In the genomic region with DNA sequence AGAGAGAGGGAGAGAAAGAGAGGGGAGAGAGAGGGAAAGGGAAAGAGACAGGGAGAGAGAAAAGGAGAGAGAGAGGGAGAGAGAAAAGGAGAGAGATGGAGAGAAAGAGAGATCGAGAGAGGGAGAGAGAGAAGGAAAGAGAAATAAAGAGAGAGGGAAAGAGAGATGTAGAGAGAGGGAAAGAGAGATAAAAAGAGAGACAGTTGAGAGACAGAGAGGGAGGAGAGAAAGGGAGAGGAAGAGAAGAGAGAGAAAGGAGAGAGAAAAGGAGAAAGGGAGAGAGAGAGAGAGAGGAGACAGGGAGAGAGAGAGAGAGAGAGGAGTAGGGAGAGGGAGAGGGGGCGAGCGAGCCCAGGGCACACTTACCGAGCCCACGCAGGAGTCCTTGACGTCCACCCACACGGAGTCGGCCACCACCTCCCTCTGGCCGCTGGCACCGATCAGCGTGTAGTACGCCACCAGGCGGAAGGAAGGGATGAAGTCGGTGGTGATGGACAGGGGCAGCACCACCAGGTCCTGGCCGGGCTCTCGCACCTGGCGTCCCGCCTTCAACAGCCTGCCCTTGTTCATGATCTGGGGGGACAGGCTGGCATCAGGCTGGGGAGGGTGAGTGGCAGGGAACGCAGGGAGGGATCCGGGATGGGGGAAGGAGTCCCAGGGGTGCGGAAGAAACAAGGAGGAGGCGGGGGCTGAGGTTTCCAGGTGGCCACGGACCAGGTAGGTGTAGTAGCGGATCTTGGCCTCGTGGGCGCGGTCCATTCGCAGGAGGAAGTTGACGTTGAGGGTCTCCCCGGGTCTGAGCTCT, we compare ENCODE assay signal across 11 cellular contexts. TPM values are rescaled to one million over a fixed set of nuclear protein-coding genes. Genes with fewer than 3 reads are reported as not detected.
A peak's percentile ranks its signal among the peaks of the same experiment; 100 is the strongest.
DNase-seq lines count a peak whose midpoint lies in the region; ATAC-seq lines count a peak whose summit lies in the region.
"Had no signal": no experiment of that assay in that cellular context is flagged by ENCODE, and none has a peak within 500 bp of the region (broad histone marks: within the 10 kb centered on the region; RNA-seq: fewer than 3 reads in every experiment).

No MANE protein-coding gene starts in this region.

- peak; percentile 25 for DNase-seq in activated naive CD4-positive, alpha-beta T cell treated with anti-CD3 and anti-CD28 coated beads for 36 hours
- DNase-seq in activated naive CD4-positive, alpha-beta T cell treated with anti-CD3 and anti-CD28 coated beads, Interleukin-2, amount 10 ng/mL, durations not matched to agents 7 days and 5 days = no peak
- peak; percentile 38 to 59 for DNase-seq in NCI-H1930 (lab: John Stamatoyannopoulos, UW)
- DNase-seq in stimulated activated effector memory CD8-positive, alpha-beta T cell treated with anti-CD3 and anti-CD28 coated beads, Interleukin-12 subunit alpha, Interleukin-12 subunit beta, amount 100 ng/mL, for 72 hours (ENCODE audit: low spot score in 2 of 2) = no peak
- DNase-seq in occipital lobe (lab: John Stamatoyannopoulos, UW) = no peak
- DNase-seq in NCI-H2227 (lab: John Stamatoyannopoulos, UW; ENCODE audit: unreplicated experiment) = no peak
- DNase-seq: activated CD4-positive, CD25-positive, alpha-beta regulatory T cell had no signal

- peaks cover 31% of the 10 kb centered on the region for H3K27me3 Mint-ChIP-seq in activated naive CD4-positive, alpha-beta T cell treated with anti-CD3 and anti-CD28 coated beads for 36 hours (ENCODE audit: low read depth)
- peaks cover 77% of the 10 kb centered on the region for H3K27me3 Mint-ChIP-seq in activated naive CD4-positive, alpha-beta T cell treated with anti-CD3 and anti-CD28 coated beads, Interleukin-2, amount 10 ng/mL, durations not matched to agents 7 days and 5 days

- H3K9me3 Mint-ChIP-seq in activated naive CD4-positive, alpha-beta T cell treated with anti-CD3 and anti-CD28 coated beads for 36 hours = no peaks in the 10 kb centered on the region
- H3K9me3 Mint-ChIP-seq in activated naive CD4-positive, alpha-beta T cell treated with anti-CD3 and anti-CD28 coated beads, Interleukin-2, amount 10 ng/mL, durations not matched to agents 7 days and 5 days = no peaks in the 10 kb centered on the region
- no peaks in the 10 kb centered on the region for H3K9me3 Mint-ChIP-seq in stimulated activated effector memory CD8-positive, alpha-beta T cell treated with anti-CD3 and anti-CD28 coated beads, Interleukin-12 subunit alpha, Interleukin-12 subunit beta, amount 100 ng/mL, for 72 hours
- H3K9me3 Mint-ChIP-seq: IgD-negative memory B cell had no signal

- CTCF ChIA-PET in activated naive CD4-positive, alpha-beta T cell treated with anti-CD3 and anti-CD28 coated beads for 36 hours (lab: Charles Lee) = interaction anchor here (1.1 to 1.2 kb wide), 2 partner anchors 13 to 492 kb away, joined by 3 read pairs; no protein-coding TSS in a partner anchor
- CTCF ChIA-PET in activated naive CD4-positive, alpha-beta T cell treated with anti-CD3 and anti-CD28 coated beads, Interleukin-2, amount 10 ng/mL, durations not matched to agents 7 days and 5 days (lab: Charles Lee) = no interaction called here

- H3K36me3 ChIP-seq in iPS-15b (ENCODE audit: control insufficient read depth, insufficient read depth, low read length) = no peaks in the 10 kb centered on the region

- H3K27ac Mint-ChIP-seq in activated naive CD4-positive, alpha-beta T cell treated with anti-CD3 and anti-CD28 coated beads for 36 hours = no peak overlapping the region
- no peak overlapping the region for H3K27ac Mint-ChIP-seq in activated naive CD4-positive, alpha-beta T cell treated with anti-CD3 and anti-CD28 coated beads, Interleukin-2, amount 10 ng/mL, durations not matched to agents 7 days and 5 days
- peak overlapping the region; percentile 85 for H3K27ac Mint-ChIP-seq in stimulated activated effector memory CD8-positive, alpha-beta T cell treated with anti-CD3 and anti-CD28 coated beads, Interleukin-12 subunit alpha, Interleukin-12 subunit beta, amount 100 ng/mL, for 72 hours
- H3K27ac Mint-ChIP-seq: IgD-negative memory B cell had no signal

- peaks cover 8% of the 10 kb centered on the region for H3K27me3 ChIP-seq in iPS-15b (ENCODE audit: control insufficient read depth, insufficient read depth, low read length)

- H3K4me1 ChIP-seq in iPS-15b (ENCODE audit: control insufficient read depth, insufficient read depth, low read length) = peaks cover 2% of the 10 kb centered on the region

- intact Hi-C loops in activated naive CD4-positive, alpha-beta T cell treated with anti-CD3 and anti-CD28 coated beads for 36 hours (cut with micrococcal nuclease) = loop anchor here (2.0 kb wide), 1 partner anchor 78 kb away; no protein-coding TSS in a partner anchor

- H3K4me3 Mint-ChIP-seq in activated naive CD4-positive, alpha-beta T cell treated with anti-CD3 and anti-CD28 coated beads for 36 hours = no peak overlapping the region
- H3K4me3 Mint-ChIP-seq in activated naive CD4-positive, alpha-beta T cell treated with anti-CD3 and anti-CD28 coated beads, Interleukin-2, amount 10 ng/mL, durations not matched to agents 7 days and 5 days = no peak overlapping the region
- peak overlapping the region; percentile 43 for H3K4me3 Mint-ChIP-seq in stimulated activated effector memory CD8-positive, alpha-beta T cell treated with anti-CD3 and anti-CD28 coated beads, Interleukin-12 subunit alpha, Interleukin-12 subunit beta, amount 100 ng/mL, for 72 hours

- no peak overlapping the region for H3K9ac ChIP-seq in iPS-15b (ENCODE audit: low read depth, low read length)

- peak; percentile 67 for ATAC-seq in stimulated activated effector memory CD8-positive, alpha-beta T cell treated with anti-CD3 and anti-CD28 coated beads, Interleukin-12 subunit alpha, Interleukin-12 subunit beta, amount 100 ng/mL, for 72 hours
- no peak for ATAC-seq in HG03025 (IDR thresholded peaks at IDR 0.05; ENCODE audit: low FRiP score, unreplicated experiment)

- no peaks in the 10 kb centered on the region for H3K36me3 Mint-ChIP-seq in activated naive CD4-positive, alpha-beta T cell treated with anti-CD3 and anti-CD28 coated beads for 36 hours (ENCODE audit: low read depth)
- peaks cover 3% of the 10 kb centered on the region for H3K36me3 Mint-ChIP-seq in activated naive CD4-positive, alpha-beta T cell treated with anti-CD3 and anti-CD28 coated beads, Interleukin-2, amount 10 ng/mL, durations not matched to agents 7 days and 5 days
- peaks cover 5% of the 10 kb centered on the region for H3K36me3 Mint-ChIP-seq in stimulated activated effector memory CD8-positive, alpha-beta T cell treated with anti-CD3 and anti-CD28 coated beads, Interleukin-12 subunit alpha, Interleukin-12 subunit beta, amount 100 ng/mL, for 72 hours
- H3K36me3 Mint-ChIP-seq: IgD-negative memory B cell had no signal

- peak overlapping the region; percentile 45 for H3K4me3 ChIP-seq in iPS-15b (ENCODE audit: low read depth, low read length)
- H3K4me3 ChIP-seq: hepatocyte had no signal

- H3K4me1 Mint-ChIP-seq in activated naive CD4-positive, alpha-beta T cell treated with anti-CD3 and anti-CD28 coated beads for 36 hours (ENCODE audit: low read depth) = peaks cover 14% of the 10 kb centered on the region
- peaks cover 9% of the 10 kb centered on the region for H3K4me1 Mint-ChIP-seq in activated naive CD4-positive, alpha-beta T cell treated with anti-CD3 and anti-CD28 coated beads, Interleukin-2, amount 10 ng/mL, durations not matched to agents 7 days and 5 days
- H3K4me1 Mint-ChIP-seq in stimulated activated effector memory CD8-positive, alpha-beta T cell treated with anti-CD3 and anti-CD28 coated beads, Interleukin-12 subunit alpha, Interleukin-12 subunit beta, amount 100 ng/mL, for 72 hours = peaks cover 22% of the 10 kb centered on the region

- no peaks in the 10 kb centered on the region for H3K9me3 ChIP-seq in iPS-15b (ENCODE audit: control insufficient read depth, insufficient read depth, low read length)

RNA-seq across cellular contexts. Expression of gene C3, which starts 10.0 kb away (rescaled TPM):
- total RNA-seq in activated naive CD4-positive, alpha-beta T cell treated with anti-CD3 and anti-CD28 coated beads for 36 hours = under 1 TPM; 0.81 to 0.94 TPM
- 12.3 TPM for total RNA-seq in occipital lobe

RNA-seq across cellular contexts. Expression of gene GPR108, which starts 26.9 kb away (rescaled TPM):
- 10 to 100 TPM; 54.0 to 59.9 TPM for total RNA-seq in activated naive CD4-positive, alpha-beta T cell treated with anti-CD3 and anti-CD28 coated beads for 36 hours
- total RNA-seq in occipital lobe = 11.2 TPM

RNA-seq across cellular contexts. Expression of gene TRIP10, which starts 29.0 kb away (rescaled TPM):
- total RNA-seq in activated naive CD4-positive, alpha-beta T cell treated with anti-CD3 and anti-CD28 coated beads for 36 hours = 10 to 100 TPM; 56.2 to 61.1 TPM
- total RNA-seq in occipital lobe = 3.0 TPM

RNA-seq across cellular contexts. Expression of gene TNFSF14, which starts 40.5 kb away (rescaled TPM):
- 10 to 100 TPM; 13.1 to 14.5 TPM for total RNA-seq in activated naive CD4-positive, alpha-beta T cell treated with anti-CD3 and anti-CD28 coated beads for 36 hours
- not detected for total RNA-seq in occipital lobe

RNA-seq across cellular contexts. Expression of gene SH2D3A, which starts 56.8 kb away (rescaled TPM):
- 10 to 100 TPM; 23.2 to 24.9 TPM for total RNA-seq in activated naive CD4-positive, alpha-beta T cell treated with anti-CD3 and anti-CD28 coated beads for 36 hours
- not detected for total RNA-seq in occipital lobe

Comparison
In these comparisons a context has a peak if more than half of its experiments do, and no peak if none do; other contexts are left out.
1. DNase-seq: peak in activated naive CD4-positive, alpha-beta T cell treated with anti-CD3 and anti-CD28 coated beads for 36 hours (single experiment) and NCI-H1930 (2 of 2); none in activated naive CD4-positive, alpha-beta T cell treated with anti-CD3 and anti-CD28 coated beads, Interleukin-2, amount 10 ng/mL, durations not matched to agents 7 days and 5 days (single experiment), stimulated activated effector memory CD8-positive, alpha-beta T cell treated with anti-CD3 and anti-CD28 coated beads, Interleukin-12 subunit alpha, Interleukin-12 subunit beta, amount 100 ng/mL, for 72 hours (0 of 2), occipital lobe (single experiment) and NCI-H2227 (single experiment).
2. RNA of gene TRIP10, which starts 29.0 kb away (total RNA-seq): 56.2 to 61.1 TPM in activated naive CD4-positive, alpha-beta T cell treated with anti-CD3 and anti-CD28 coated beads for 36 hours; 3.0 TPM in occipital lobe (single experiment); every median in the first group is over 10 times any median in the second.